36 cellular contexts compared by ENCODE assay signal in genomic region chr1:3636080-3636479, GRCh38. TPM values are rescaled to one million over a fixed set of nuclear protein-coding genes. Genes with fewer than 3 reads are reported as not detected.
"Had no signal": no experiment of that assay in that cellular context is flagged by ENCODE, and none has a peak within 500 bp of the region (broad histone marks: within the 10 kb centered on the region; RNA-seq: fewer than 3 reads in every experiment).

No MANE protein-coding gene starts in this region.

- H3K4me3 Mint-ChIP-seq: activated B cell treated with CpG ODN at 0.5 μM for 24 hours; activated CD8-positive, alpha-beta T cell treated with anti-CD3 and anti-CD28 coated beads for 36 hours; activated naive CD4-positive, alpha-beta T cell treated with anti-CD3 and anti-CD28 coated beads for 36 hours; activated naive CD4-positive, alpha-beta T cell treated with anti-CD3 and anti-CD28 coated beads, Interleukin-2, amount 50 U/mL, for 24 hours; activated naive CD8-positive, alpha-beta T cell treated with anti-CD3 and anti-CD28 coated beads for 36 hours; activated naive CD8-positive, alpha-beta T cell treated with anti-CD3 and anti-CD28 coated beads, Interleukin-2, amount 50 U/mL, for 24 hours; activated T-helper 1 cell treated with anti-CD3 and anti-CD28 coated beads, Interleukin-12 subunit alpha, Interleukin-12 subunit beta, Interleukin-2, Interleukin-4 antibody, amounts not matched to agents 30 ng/mL and 10 ng/mL and 1 ng/mL, durations not matched to agents 14 hours and 24 hours and 36 hours; brain; central memory CD8-positive, alpha-beta T cell; effector memory CD8-positive, alpha-beta T cell; T-helper 17 cell; T-helper 2 cell treated with Interferon-gamma antibody and Interleukin-4, amounts not matched to agents 5 μg/mL and 100 μg/mL, for 36 hours had no signal

- H3K9me3 Mint-ChIP-seq: activated B cell treated with CpG ODN at 0.5 μM for 24 hours; activated CD8-positive, alpha-beta T cell treated with anti-CD3 and anti-CD28 coated beads for 36 hours; activated naive CD4-positive, alpha-beta T cell treated with anti-CD3 and anti-CD28 coated beads for 36 hours; activated naive CD4-positive, alpha-beta T cell treated with anti-CD3 and anti-CD28 coated beads, Interleukin-2, amount 50 U/mL, for 24 hours; activated naive CD8-positive, alpha-beta T cell treated with anti-CD3 and anti-CD28 coated beads for 36 hours; activated naive CD8-positive, alpha-beta T cell treated with anti-CD3 and anti-CD28 coated beads, Interleukin-2, amount 50 U/mL, for 24 hours; activated T-helper 1 cell treated with anti-CD3 and anti-CD28 coated beads, Interleukin-12 subunit alpha, Interleukin-12 subunit beta, Interleukin-2, Interleukin-4 antibody, amounts not matched to agents 30 ng/mL and 10 ng/mL and 1 ng/mL, durations not matched to agents 14 hours and 24 hours and 36 hours; activated T-helper 2 cell treated with anti-CD3 and anti-CD28 coated beads, Interferon-gamma antibody, Interleukin-2, Interleukin-4, amounts not matched to agents 10 μg/mL and 5 μg/mL and 100 μg/mL, durations not matched to agents 14 hours and 24 hours and 36 hours; brain; central memory CD8-positive, alpha-beta T cell; effector memory CD8-positive, alpha-beta T cell; T-helper 2 cell treated with Interferon-gamma antibody and Interleukin-4, amounts not matched to agents 5 μg/mL and 100 μg/mL, for 36 hours had no signal

- H3K27me3 ChIP-seq: adrenal gland, ascending aorta, breast epithelium, cardiac muscle cell, esophagus muscularis mucosa, gastroesophageal sphincter had no signal

- H3K27ac Mint-ChIP-seq: activated B cell treated with CpG ODN at 0.5 μM for 24 hours; activated CD8-positive, alpha-beta T cell treated with anti-CD3 and anti-CD28 coated beads for 36 hours; activated naive CD4-positive, alpha-beta T cell treated with anti-CD3 and anti-CD28 coated beads for 36 hours; activated naive CD8-positive, alpha-beta T cell treated with anti-CD3 and anti-CD28 coated beads for 36 hours; activated naive CD8-positive, alpha-beta T cell treated with anti-CD3 and anti-CD28 coated beads, Interleukin-2, amount 50 U/mL, for 24 hours; activated T-helper 1 cell treated with anti-CD3 and anti-CD28 coated beads, Interleukin-12 subunit alpha, Interleukin-12 subunit beta, Interleukin-2, Interleukin-4 antibody, amounts not matched to agents 30 ng/mL and 10 ng/mL and 1 ng/mL, durations not matched to agents 14 hours and 24 hours and 36 hours; activated T-helper 2 cell treated with anti-CD3 and anti-CD28 coated beads, Interferon-gamma antibody, Interleukin-2, Interleukin-4, amounts not matched to agents 10 μg/mL and 5 μg/mL and 100 μg/mL, durations not matched to agents 14 hours and 24 hours and 36 hours; brain; T-helper 17 cell; T-helper 2 cell treated with Interferon-gamma antibody and Interleukin-4, amounts not matched to agents 5 μg/mL and 100 μg/mL, for 36 hours had no signal

- H3K36me3 ChIP-seq: breast epithelium had no signal

- ATAC-seq: activated CD4-positive, CD25-positive, alpha-beta regulatory T cell treated with anti-CD3 and anti-CD28 coated beads, Interleukin-2, amount 50 U/mL, for 24 hours; activated CD8-positive, alpha-beta T cell treated with anti-CD3 and anti-CD28 coated beads for 36 hours; activated naive CD8-positive, alpha-beta T cell treated with anti-CD3 and anti-CD28 coated beads, Interleukin-2, amount 50 U/mL, for 24 hours; effector memory CD8-positive, alpha-beta T cell; gastroesophageal sphincter; T-helper 17 cell had no signal

- H3K27ac ChIP-seq: adrenal gland, ascending aorta, breast epithelium, cardiac muscle cell, esophagus muscularis mucosa, gastroesophageal sphincter, WERI-Rb-1 had no signal

- H3K4me1 Mint-ChIP-seq: activated B cell treated with CpG ODN at 0.5 μM for 24 hours; activated naive CD4-positive, alpha-beta T cell treated with anti-CD3 and anti-CD28 coated beads, Interleukin-2, amount 50 U/mL, for 24 hours; activated naive CD8-positive, alpha-beta T cell treated with anti-CD3 and anti-CD28 coated beads for 36 hours; activated naive CD8-positive, alpha-beta T cell treated with anti-CD3 and anti-CD28 coated beads, Interleukin-2, amount 50 U/mL, for 24 hours; brain; central memory CD8-positive, alpha-beta T cell; T-helper 17 cell had no signal

- H3K9me3 ChIP-seq: adrenal gland, ascending aorta, breast epithelium, esophagus muscularis mucosa, gastroesophageal sphincter had no signal

- H3K4me1 ChIP-seq: adrenal gland, ascending aorta, breast epithelium, esophagus muscularis mucosa, gastroesophageal sphincter had no signal

- H3K27me3 Mint-ChIP-seq: activated B cell treated with CpG ODN at 0.5 μM for 24 hours; activated CD8-positive, alpha-beta T cell treated with anti-CD3 and anti-CD28 coated beads for 36 hours; activated naive CD4-positive, alpha-beta T cell treated with anti-CD3 and anti-CD28 coated beads, Interleukin-2, amount 50 U/mL, for 24 hours; activated naive CD8-positive, alpha-beta T cell treated with anti-CD3 and anti-CD28 coated beads for 36 hours; activated naive CD8-positive, alpha-beta T cell treated with anti-CD3 and anti-CD28 coated beads, Interleukin-2, amount 50 U/mL, for 24 hours; brain; central memory CD8-positive, alpha-beta T cell; effector memory CD8-positive, alpha-beta T cell; T-helper 17 cell had no signal

- H3K4me3 ChIP-seq: adrenal gland, ascending aorta, breast epithelium, cardiac muscle cell, esophagus muscularis mucosa, gastroesophageal sphincter had no signal

- DNase-seq: activated B cell treated with CpG ODN at 0.5 μM for 24 hours; activated CD4-positive, alpha-beta T cell treated with anti-CD3 and anti-CD28 coated beads for 48 hours; activated CD4-positive, alpha-beta T cell treated with anti-CD3 and anti-CD28 coated beads, Interleukin-2, amount 50 U/mL, for 1 hour; activated CD4-positive, alpha-beta T cell treated with anti-CD3 and anti-CD28 coated beads, Interleukin-2, amount 50 U/mL, for 48 hours; activated CD8-positive, alpha-beta memory T cell treated with anti-CD3 and anti-CD28 coated beads for 24 hours; activated CD8-positive, alpha-beta T cell treated with anti-CD3 and anti-CD28 coated beads for 36 hours; activated effector memory CD4-positive, alpha-beta T cell treated with anti-CD3 and anti-CD28 coated beads, Interleukin-2, amount 50 U/mL, for 16 hours; activated naive CD4-positive, alpha-beta T cell treated with anti-CD3 and anti-CD28 coated beads for 36 hours; activated naive CD8-positive, alpha-beta T cell treated with anti-CD3 and anti-CD28 coated beads for 36 hours; activated naive CD8-positive, alpha-beta T cell treated with anti-CD3 and anti-CD28 coated beads, Interleukin-2, amount 50 U/mL, for 24 hours; activated T-cell treated with anti-CD3 and anti-CD28 coated beads, Interleukin-2, amount 50 U/mL, for 1 hour; activated T-cell treated with anti-CD3 and anti-CD28 coated beads, Interleukin-2, amount 50 U/mL, for 48 hours; adrenal gland; amygdala; cortex of kidney; dermis blood vessel endothelial cell; effector CD4-positive, alpha-beta T cell; effector memory CD8-positive, alpha-beta T cell; erythroblast; foreskin melanocyte; T-helper 1 cell; T-helper 17 cell; T1000; WERI-Rb-1 had no signal

RNA-seq across cellular contexts. Expression of gene TP73, which starts 16.2 kb away (rescaled TPM):
- total RNA-seq: ascending aorta, cardiac muscle cell, dermis blood vessel endothelial cell, esophagus muscularis mucosa had no signal
